ENCODE assay signal across 21 cellular contexts in genomic region chr19:7843521-7843920, GRCh38. TPM values are rescaled to one million over a fixed set of nuclear protein-coding genes. Genes with fewer than 3 reads are reported as not detected.
DNase-seq lines count a peak whose midpoint lies in the region; ATAC-seq, FAIRE-seq and TF ChIP-seq lines count a peak whose summit lies in the region.
"Had no signal": no experiment of that assay in that cellular context is flagged by ENCODE, and none has a peak within 500 bp of the region (broad histone marks: within the 10 kb centered on the region; RNA-seq: fewer than 3 reads in every experiment).

No MANE protein-coding gene starts in this region.

- H3K9ac ChIP-seq in SK-N-SH (no peak overlapping the region), HepG2 (ENCODE audit: insufficient read depth, low read depth, low read length) (no peak overlapping the region), trophoblast cell (ENCODE audit: low read length) (no peak overlapping the region)

- no peaks in the 10 kb centered on the region for H3K27me3 Mint-ChIP-seq in CD8-positive, alpha-beta memory T cell
- H3K27me3 Mint-ChIP-seq: CD4-positive, alpha-beta T cell had no signal

- no peak overlapping the region for H2BK120ac ChIP-seq in trophoblast cell (ENCODE audit: insufficient read depth, low read length, poor library complexity)

- BruUV-seq in HepG2 (replicated peaks; lab: Mats Ljungman, UMichigan): no TSS peak

- H4K91ac ChIP-seq in trophoblast cell (ENCODE audit: low read depth, low read length): no peak overlapping the region

- H3K4me3 ChIP-seq in SK-N-SH (ENCODE audit: low read depth in 2 of 2, low read length in 1 of 2) (no peak overlapping the region), HepG2 (replicated peaks in 1 of 3; ENCODE audit: insufficient read depth in 1 of 3, low read depth in 2 of 3, low read length in 3 of 3) (no peak overlapping the region), right lobe of liver (no peak overlapping the region), trophoblast cell (ENCODE audit: low read depth, low read length) (peak overlapping the region; percentile 1)
- H3K4me3 ChIP-seq in CD8-positive, alpha-beta memory T cell (ENCODE audit: low read length): no peak overlapping the region
- H3K4me3 ChIP-seq: A549 had no signal

- H4K12ac ChIP-seq in trophoblast cell (ENCODE audit: low read depth, low read length): no peak overlapping the region

- TF ChIP-seq POLR2A in HepG2 (IDR thresholded peaks at IDR 0.05; ENCODE audit: insufficient read depth in 1 of 2, low read depth in 2 of 2, low read length in 2 of 2) (no peak), right lobe of liver (IDR thresholded peaks at IDR 0.05) (no peak)

- H3K79me1 ChIP-seq in trophoblast cell (ENCODE audit: low read length): no peaks in the 10 kb centered on the region

- no peaks in the 10 kb centered on the region for H3K79me2 ChIP-seq in SK-N-SH (ENCODE audit: insufficient read depth)
- H3K79me2 ChIP-seq in HepG2 (ENCODE audit: insufficient read depth, low read length): no peaks in the 10 kb centered on the region
- H3K79me2 ChIP-seq in trophoblast cell (ENCODE audit: control insufficient read depth, insufficient read depth, low read length, poor library complexity): no peaks in the 10 kb centered on the region

- 81% methylated on average over 6 of the region's 6 CpGs for WGBS in SK-N-SH (ENCODE audit: low lambda C conversion rate)
- 86% methylated on average over 6 of the region's 6 CpGs for WGBS in HepG2 (ENCODE audit: low lambda C conversion rate)
- 87% methylated on average over 6 of the region's 6 CpGs for WGBS in right lobe of liver (ENCODE audit: insufficient coverage, low coverage, low lambda C conversion rate, missing lambda C conversion rate)
- no CpG with 5 or more reads among the region's 6 CpGs for WGBS in trophoblast cell (ENCODE audit: extremely low coverage, insufficient coverage, insufficient read length)

- TF ChIP-seq CTCF in SK-N-SH (IDR thresholded peaks at IDR 0.05): no peak
- TF ChIP-seq CTCF in HepG2 (CRISPR knock-in tag; IDR thresholded peaks at IDR 0.05): no peak
- no peak for TF ChIP-seq CTCF in right lobe of liver (IDR thresholded peaks at IDR 0.05)
- no peak for TF ChIP-seq CTCF in RWPE1 (conservative IDR thresholded peaks at IDR 0.05; ENCODE audit: low read depth)

- H3K27me3 ChIP-seq in SK-N-SH (ENCODE audit: insufficient read depth) (no peaks in the 10 kb centered on the region), HepG2 (ENCODE audit: control insufficient read depth in 1 of 2, insufficient read depth in 2 of 2, low read length in 2 of 2) (no peaks in the 10 kb centered on the region), right lobe of liver (no peaks in the 10 kb centered on the region), trophoblast cell (ENCODE audit: insufficient read depth, low read length) (no peaks in the 10 kb centered on the region)
- no peaks in the 10 kb centered on the region for H3K27me3 ChIP-seq in CD8-positive, alpha-beta memory T cell (ENCODE audit: insufficient read depth, low read length, poor library complexity, severe bottlenecking)

- H3K4me1 ChIP-seq in SK-N-SH (ENCODE audit: control insufficient read depth in 1 of 2, insufficient read depth in 2 of 2, low read depth in 1 of 2, low read length in 1 of 2) (no peaks in the 10 kb centered on the region), HepG2 (ENCODE audit: insufficient read depth, low read length) (peaks cover 27% of the 10 kb centered on the region), right lobe of liver (no peaks in the 10 kb centered on the region), trophoblast cell (ENCODE audit: control insufficient read depth in 1 of 2, insufficient read depth in 2 of 2, low read length in 2 of 2) (no peaks in the 10 kb centered on the region)
- H3K4me1 ChIP-seq in CD8-positive, alpha-beta memory T cell (ENCODE audit: insufficient read depth, low read length): no peaks in the 10 kb centered on the region
- H3K4me1 ChIP-seq: A549 had no signal

- H3K27ac ChIP-seq in SK-N-SH (ENCODE audit: low read depth in 2 of 2, low read length in 1 of 2) (no peak overlapping the region), HepG2 (ENCODE audit: extremely low read length, insufficient read depth, low read length) (no peak overlapping the region), right lobe of liver (no peak overlapping the region), RWPE1 (peak overlapping the region; percentile 59), trophoblast cell (ENCODE audit: low read depth, low read length) (no peak overlapping the region)
- no peak overlapping the region for H3K27ac ChIP-seq in CD8-positive, alpha-beta memory T cell (ENCODE audit: low read depth, low read length)
- H3K27ac ChIP-seq: 22Rv1, A549, C4-2B had no signal

- peaks cover 0 to 2% (median 0%) of the 10 kb centered on the region in 3 donors for H3K36me3 Mint-ChIP-seq in CD8-positive, alpha-beta memory T cell

- CTCF ChIA-PET in SK-N-SH (lab: Yijun Ruan, JAX): interaction anchor here (1.3 kb wide), 1 partner anchor 101 kb away, joined by 3 read pairs; no protein-coding TSS in a partner anchor
- CTCF ChIA-PET in HepG2 (lab: Yijun Ruan, JAX; ENCODE audit: low intra/inter-chr PET ratio, low total read pairs): no interaction called here
- CTCF ChIA-PET in RWPE1 (lab: Yijun Ruan, JAX): no interaction called here
- CTCF ChIA-PET in CD8-positive, alpha-beta memory T cell (lab: Charles Lee): no interaction called here

- H3K9me3 ChIP-seq in SK-N-SH (no peaks in the 10 kb centered on the region), HepG2 (ENCODE audit: low read length) (no peaks in the 10 kb centered on the region), right lobe of liver (no peaks in the 10 kb centered on the region), trophoblast cell (ENCODE audit: insufficient read depth, low read depth, low read length) (peaks cover 9% of the 10 kb centered on the region)
- no peaks in the 10 kb centered on the region for H3K9me3 ChIP-seq in CD8-positive, alpha-beta memory T cell (ENCODE audit: low read length)
- H3K9me3 ChIP-seq: A549 had no signal

- H3K9me3 Mint-ChIP-seq in CD8-positive, alpha-beta memory T cell: no peaks in the 10 kb centered on the region
- H3K9me3 Mint-ChIP-seq: CD4-positive, alpha-beta T cell had no signal

- H3K18ac ChIP-seq in trophoblast cell (ENCODE audit: low read length): no peak overlapping the region

- in situ Hi-C loops in HepG2 (cut with HindIII; ENCODE audit: extremely low pct_ligation_motif_present, low pct_unique_long_range_greater_than_20kb): no loop called here

- peaks cover 7% of the 10 kb centered on the region for H3F3A ChIP-seq in SK-N-SH (replicated peaks; ENCODE audit: insufficient read depth)

- FAIRE-seq in HepG2 (lab: Jason Lieb, UNC): no peak
- FAIRE-seq: A549 had no signal

- POLR2A ChIA-PET in SK-N-SH (lab: Yijun Ruan, JAX): no interaction called here
- POLR2A ChIA-PET in HepG2 (lab: Yijun Ruan, JAX): interaction anchor here (1.6 kb wide), 1 partner anchor 100 kb away, joined by 6 read pairs; the partner anchor contains the start of gene TIMM44
- POLR2A ChIA-PET in RWPE1 (lab: Yijun Ruan, JAX; ENCODE audit: low non-redundant PET): no interaction called here
- POLR2A ChIA-PET in CD8-positive, alpha-beta memory T cell (lab: Charles Lee): interaction anchor here (0.7 kb wide), 1 partner anchor 43 kb away, joined by 3 read pairs; no protein-coding TSS in a partner anchor

- H3K36me3 ChIP-seq in SK-N-SH (replicated peaks in 1 of 2; ENCODE audit: control insufficient read depth in 1 of 2, insufficient read depth in 2 of 2, low read length in 1 of 2) (no peaks in the 10 kb centered on the region), HepG2 (replicated peaks in 1 of 2; ENCODE audit: control insufficient read depth in 1 of 2, insufficient read depth in 2 of 2, low read length in 2 of 2) (no peaks in the 10 kb centered on the region), right lobe of liver (no peaks in the 10 kb centered on the region), trophoblast cell (ENCODE audit: control insufficient read depth in 1 of 2, insufficient read depth in 2 of 2, low read length in 2 of 2) (no peaks in the 10 kb centered on the region)
- H3K36me3 ChIP-seq in CD8-positive, alpha-beta memory T cell (ENCODE audit: insufficient read depth, low read length): no peaks in the 10 kb centered on the region

- no peak overlapping the region for H2AK5ac ChIP-seq in trophoblast cell (ENCODE audit: low read length)

- no peak overlapping the region for H3K14ac ChIP-seq in trophoblast cell (ENCODE audit: low read length)

- no peak overlapping the region for H3K4ac ChIP-seq in trophoblast cell (ENCODE audit: low read depth, low read length)

- H3K23ac ChIP-seq in trophoblast cell (ENCODE audit: low read length): peak overlapping the region; percentile 13

- intact Hi-C loops in HepG2 (cut with micrococcal nuclease; ENCODE audit: unreplicated experiment) (no loop called here), right lobe of liver (cut with DNase I) (no loop called here)

- ATAC-seq in SK-N-SH treated with all-trans-retinoic acid at 6 μM for 48 hours (no peak), HepG2 (no peak), right lobe of liver (no peak)
- ATAC-seq: A549 had no signal

- H3K4me1 Mint-ChIP-seq in CD8-positive, alpha-beta memory T cell: no peaks in the 10 kb centered on the region

- H3K4me2 ChIP-seq in SK-N-SH (no peak overlapping the region), HepG2 (ENCODE audit: low read depth, low read length) (no peak overlapping the region), trophoblast cell (ENCODE audit: low read length) (no peak overlapping the region)
- H3K4me2 ChIP-seq: A549 had no signal

- no peak overlapping the region for H3K4me3 Mint-ChIP-seq in CD8-positive, alpha-beta memory T cell
- H3K4me3 Mint-ChIP-seq: CD4-positive, alpha-beta T cell; HFFc6 had no signal

- TF ChIP-seq EP300 in SK-N-SH (IDR thresholded peaks at IDR 0.05; ENCODE audit: borderline replicate concordance in 1 of 2, low read depth in 1 of 2, low read length in 1 of 2): no peak
- TF ChIP-seq EP300 in HepG2 (IDR thresholded peaks at IDR 0.05; ENCODE audit: low read depth in 2 of 2, low read length in 2 of 2): no peak
- no peak for TF ChIP-seq EP300 in HepG2 (CRISPR knock-in tag; IDR thresholded peaks at IDR 0.05; ENCODE audit: borderline replicate concordance)

- no peaks in the 10 kb centered on the region for H3K9me2 ChIP-seq in SK-N-SH

- H2BK5ac ChIP-seq in trophoblast cell (ENCODE audit: low read depth, low read length, poor library complexity): no peak overlapping the region

- H2BK12ac ChIP-seq in trophoblast cell (ENCODE audit: low read length): no peak overlapping the region

- H2AFZ ChIP-seq in SK-N-SH (ENCODE audit: low read depth): no peak overlapping the region
- H2AFZ ChIP-seq in HepG2 (ENCODE audit: low read length): no peak overlapping the region
- no peak overlapping the region for H2AFZ ChIP-seq in trophoblast cell (ENCODE audit: insufficient read depth, low read length, poor library complexity)

- no peak overlapping the region for H4K8ac ChIP-seq in trophoblast cell (ENCODE audit: low read depth, low read length)

- DNase-seq in SK-N-SH (peak; percentile 12), HepG2 (ENCODE audit: low spot score) (no peak), right lobe of liver (no peak), RWPE1 (ENCODE audit: low spot score) (no peak), trophoblast cell (no peak)
- no peak for DNase-seq in activated CD4-positive, alpha-beta T cell treated with anti-CD3 and anti-CD28 coated beads for 48 hours
- no peak for DNase-seq in CD8-positive, alpha-beta memory T cell
- DNase-seq: AML-193; CD4-positive, alpha-beta T cell; DMS153; DMS79; GDM1; HCEC 1CT; HFFc6 had no signal

- H4K20me1 ChIP-seq in SK-N-SH (ENCODE audit: insufficient read depth): no peaks in the 10 kb centered on the region
- no peaks in the 10 kb centered on the region for H4K20me1 ChIP-seq in HepG2 (ENCODE audit: insufficient read depth, low read length)

- no peak overlapping the region for H3K27ac Mint-ChIP-seq in CD8-positive, alpha-beta memory T cell
- H3K27ac Mint-ChIP-seq: CD4-positive, alpha-beta T cell; HFFc6 had no signal

- no peak for TF ChIP-seq RAD21 in SK-N-SH (IDR thresholded peaks at IDR 0.05; ENCODE audit: low read length)
- no peak for TF ChIP-seq RAD21 in HepG2 (CRISPR knock-in tag; IDR thresholded peaks at IDR 0.05)

RNA-seq across cellular contexts. Expression of gene EVI5L, which starts 13.5 kb away (rescaled TPM):
- polyA plus RNA-seq in SK-N-SH (2012; rRNA removed): 8.5 and 9.7 TPM in 2 replicates
- polyA plus RNA-seq in SK-N-SH (2012; cell fraction: cytosol; rRNA removed): 4.9 and 8.5 TPM in 2 replicates
- 16.4 and 17.9 TPM in 2 replicates for polyA plus RNA-seq in SK-N-SH (2012; cell fraction: nucleus; rRNA removed)
- 1.3 and 1.7 TPM in 2 replicates for total RNA-seq in HepG2 (2016; rRNA removed; fragmentation: Illumina TruSeq; extraction: Trizol)
- 0.61 and 0.62 TPM in 2 replicates for total RNA-seq in HepG2 (2016; cell fraction: cytosol; rRNA removed; fragmentation: Illumina TruSeq; extraction: Trizol; ENCODE audit: low read depth)
- 1.1 and 1.6 TPM in 2 replicates for total RNA-seq in HepG2 (2016; cell fraction: insoluble cytoplasmic fraction; rRNA removed; fragmentation: Illumina TruSeq; extraction: Trizol)
- total RNA-seq in HepG2 (2016; cell fraction: membrane; rRNA removed; fragmentation: Illumina TruSeq; extraction: Trizol): 1.6 and 1.7 TPM in 2 replicates
- total RNA-seq in HepG2 (2016; cell fraction: nucleus; rRNA removed; fragmentation: Illumina TruSeq; extraction: Trizol): 1.2 and 1.7 TPM in 2 replicates
- 2.4 and 3.1 TPM in 2 replicates for polyA plus RNA-seq in HepG2 (2011; rRNA removed)
- 2.1 and 2.9 TPM in 2 replicates for polyA plus RNA-seq in HepG2 (2011; cell fraction: cytosol; rRNA removed)
- polyA plus RNA-seq in HepG2 (2011; cell fraction: nucleus; rRNA removed): 8.0 and 8.2 TPM in 2 replicates
- polyA plus RNA-seq in HepG2 (2012): 3.2 TPM in 2 replicates
- polyA plus RNA-seq in HepG2 (2016; cell fraction: cytosol; fragmentation: Illumina TruSeq; extraction: Trizol; ENCODE audit: low read depth): 0.58 and 0.84 TPM in 2 replicates
- 1.7 and 2.0 TPM in 2 replicates for polyA plus RNA-seq in HepG2 (2016; cell fraction: insoluble cytoplasmic fraction; fragmentation: Illumina TruSeq; extraction: Trizol; ENCODE audit: low read depth)
- polyA plus RNA-seq in HepG2 (2016; cell fraction: membrane; fragmentation: Illumina TruSeq; extraction: Trizol; ENCODE audit: low read depth): 1.4 and 1.6 TPM in 2 replicates
- polyA plus RNA-seq in HepG2 (2016; cell fraction: nucleus; fragmentation: Illumina TruSeq; extraction: Trizol; ENCODE audit: insufficient read depth, low read depth): 3.6 and 4.8 TPM in 2 replicates
- 6.3 and 14.8 TPM in 2 replicates for polyA minus RNA-seq in HepG2 (2011; rRNA and poly(A)+ RNA removed; ENCODE audit: low replicate concordance)
- 1.1 and 1.3 TPM in 2 replicates for polyA minus RNA-seq in HepG2 (2011; cell fraction: cytosol; rRNA and poly(A)+ RNA removed)
- 1.9 and 2.9 TPM in 2 replicates for polyA minus RNA-seq in HepG2 (2011; cell fraction: nucleus; rRNA and poly(A)+ RNA removed)
- 1 to 10 TPM; 3.7 to 6.3 (median 4.9) TPM for total RNA-seq in right lobe of liver
- 7.0 and 7.3 TPM in 2 replicates for polyA plus RNA-seq in trophoblast cell (2013)
- total RNA-seq in CD8-positive, alpha-beta memory T cell: 1 to 10 TPM; 6.7 to 7.4 TPM
- 2.9 TPM for polyA plus RNA-seq in CD8-positive, alpha-beta memory T cell

RNA-seq across cellular contexts. Expression of gene PRR36, which starts 30.7 kb away (rescaled TPM):
- polyA plus RNA-seq in SK-N-SH (2012; rRNA removed) (0.10 and 0.18 TPM in 2 replicates), HepG2 (2011; rRNA removed) (0.17 TPM in 2 replicates)
- 0.23 and 0.29 TPM in 2 replicates for polyA plus RNA-seq in SK-N-SH (2012; cell fraction: cytosol; rRNA removed)
- 1.1 and 1.5 TPM in 2 replicates for polyA plus RNA-seq in SK-N-SH (2012; cell fraction: nucleus; rRNA removed)
- total RNA-seq in HepG2 (2016; rRNA removed; fragmentation: Illumina TruSeq; extraction: Trizol) (0.07 TPM in 2 replicates), right lobe of liver (under 1 TPM in 4 of 6 experiments, not detected in 2; 0.07 to 0.37 (median 0.12) TPM)
- total RNA-seq in HepG2 (2016; cell fraction: cytosol; rRNA removed; fragmentation: Illumina TruSeq; extraction: Trizol; ENCODE audit: low read depth): 0.30 TPM in 1 of 2 replicates, not detected in the other
- total RNA-seq in HepG2 (2016; cell fraction: insoluble cytoplasmic fraction; rRNA removed; fragmentation: Illumina TruSeq; extraction: Trizol): 0.09 and 0.30 TPM in 2 replicates
- 0.15 and 0.17 TPM in 2 replicates for total RNA-seq in HepG2 (2016; cell fraction: membrane; rRNA removed; fragmentation: Illumina TruSeq; extraction: Trizol)
- total RNA-seq in HepG2 (2016; cell fraction: nucleus; rRNA removed; fragmentation: Illumina TruSeq; extraction: Trizol): 0.09 and 0.22 TPM in 2 replicates
- polyA plus RNA-seq in HepG2 (2011; cell fraction: cytosol; rRNA removed): 0.05 and 0.13 TPM in 2 replicates
- polyA plus RNA-seq in HepG2 (2011; cell fraction: nucleus; rRNA removed): 0.73 and 1.3 TPM in 2 replicates
- polyA plus RNA-seq in HepG2 (2012): 1.5 and 1.8 TPM in 2 replicates
- polyA plus RNA-seq in HepG2 (2016; cell fraction: cytosol; fragmentation: Illumina TruSeq; extraction: Trizol; ENCODE audit: low read depth): 0.23 and 0.25 TPM in 2 replicates
- 0.54 and 0.83 TPM in 2 replicates for polyA plus RNA-seq in HepG2 (2016; cell fraction: insoluble cytoplasmic fraction; fragmentation: Illumina TruSeq; extraction: Trizol; ENCODE audit: low read depth)
- 0.34 and 0.41 TPM in 2 replicates for polyA plus RNA-seq in HepG2 (2016; cell fraction: membrane; fragmentation: Illumina TruSeq; extraction: Trizol; ENCODE audit: low read depth)
- 1.3 and 1.5 TPM in 2 replicates for polyA plus RNA-seq in HepG2 (2016; cell fraction: nucleus; fragmentation: Illumina TruSeq; extraction: Trizol; ENCODE audit: insufficient read depth, low read depth)
- polyA minus RNA-seq in HepG2 (2011; rRNA and poly(A)+ RNA removed; ENCODE audit: low replicate concordance): 0.34 TPM in 1 of 2 replicates, not detected in the other
- 0.97 and 1.1 TPM in 2 replicates for polyA minus RNA-seq in HepG2 (2011; cell fraction: cytosol; rRNA and poly(A)+ RNA removed)
- 0.25 and 0.26 TPM in 2 replicates for polyA minus RNA-seq in HepG2 (2011; cell fraction: nucleus; rRNA and poly(A)+ RNA removed)
- polyA plus RNA-seq in trophoblast cell (2013): 0.94 and 1.00 TPM in 2 replicates
- total RNA-seq in CD8-positive, alpha-beta memory T cell: not detected
- polyA plus RNA-seq in CD8-positive, alpha-beta memory T cell: not detected
- total RNA-seq: Daoy, H4 had no signal
- polyA plus RNA-seq: BJ had no signal

RNA-seq across cellular contexts. Expression of gene LRRC8E, which starts 44.8 kb away (rescaled TPM):
- polyA plus RNA-seq in SK-N-SH (2012; rRNA removed): 0.02 and 0.23 TPM in 2 replicates
- polyA plus RNA-seq in SK-N-SH (2012; cell fraction: cytosol; rRNA removed): 0.03 and 0.16 TPM in 2 replicates
- 0.08 and 0.15 TPM in 2 replicates for polyA plus RNA-seq in SK-N-SH (2012; cell fraction: nucleus; rRNA removed)
- total RNA-seq in HepG2 (2016; rRNA removed; fragmentation: Illumina TruSeq; extraction: Trizol): 4.0 and 8.0 TPM in 2 replicates
- total RNA-seq in HepG2 (2016; cell fraction: cytosol; rRNA removed; fragmentation: Illumina TruSeq; extraction: Trizol; ENCODE audit: low read depth): 0.97 and 1.0 TPM in 2 replicates
- 4.0 and 9.1 TPM in 2 replicates for total RNA-seq in HepG2 (2016; cell fraction: insoluble cytoplasmic fraction; rRNA removed; fragmentation: Illumina TruSeq; extraction: Trizol)
- total RNA-seq in HepG2 (2016; cell fraction: membrane; rRNA removed; fragmentation: Illumina TruSeq; extraction: Trizol): 2.2 and 3.4 TPM in 2 replicates
- total RNA-seq in HepG2 (2016; cell fraction: nucleus; rRNA removed; fragmentation: Illumina TruSeq; extraction: Trizol): 7.5 and 8.2 TPM in 2 replicates
- 10.3 and 14.6 TPM in 2 replicates for polyA plus RNA-seq in HepG2 (2011; rRNA removed)
- 6.6 and 7.8 TPM in 2 replicates for polyA plus RNA-seq in HepG2 (2011; cell fraction: cytosol; rRNA removed)
- polyA plus RNA-seq in HepG2 (2011; cell fraction: nucleus; rRNA removed): 7.6 and 8.4 TPM in 2 replicates
- 10.1 and 12.0 TPM in 2 replicates for polyA plus RNA-seq in HepG2 (2012)
- 0.41 and 0.42 TPM in 2 replicates for polyA plus RNA-seq in HepG2 (2016; cell fraction: cytosol; fragmentation: Illumina TruSeq; extraction: Trizol; ENCODE audit: low read depth)
- polyA plus RNA-seq in HepG2 (2016; cell fraction: insoluble cytoplasmic fraction; fragmentation: Illumina TruSeq; extraction: Trizol; ENCODE audit: low read depth): 2.8 and 3.6 TPM in 2 replicates
- 0.65 and 1.00 TPM in 2 replicates for polyA plus RNA-seq in HepG2 (2016; cell fraction: membrane; fragmentation: Illumina TruSeq; extraction: Trizol; ENCODE audit: low read depth)
- 8.0 and 10.3 TPM in 2 replicates for polyA plus RNA-seq in HepG2 (2016; cell fraction: nucleus; fragmentation: Illumina TruSeq; extraction: Trizol; ENCODE audit: insufficient read depth, low read depth)
- polyA minus RNA-seq in HepG2 (2011; rRNA and poly(A)+ RNA removed; ENCODE audit: low replicate concordance): 13.5 and 26.2 TPM in 2 replicates
- polyA minus RNA-seq in HepG2 (2011; cell fraction: cytosol; rRNA and poly(A)+ RNA removed): 10.5 and 13.4 TPM in 2 replicates
- polyA minus RNA-seq in HepG2 (2011; cell fraction: nucleus; rRNA and poly(A)+ RNA removed): 5.5 and 7.0 TPM in 2 replicates
- total RNA-seq in right lobe of liver: 1 to 10 TPM; 1.5 to 9.6 (median 3.5) TPM
- 2.3 and 2.4 TPM in 2 replicates for polyA plus RNA-seq in trophoblast cell (2013)
- not detected for total RNA-seq in CD8-positive, alpha-beta memory T cell
- not detected for polyA plus RNA-seq in CD8-positive, alpha-beta memory T cell
- total RNA-seq: CD4-positive, alpha-beta T cell had no signal

Comparison
In these comparisons a context has a peak if more than half of its experiments do, and no peak if none do; other contexts are left out.
1. POLR2A ChIA-PET loops: an anchor here in HepG2 (1.6 kb wide) and CD8-positive, alpha-beta memory T cell (0.7 kb wide); none called in SK-N-SH and RWPE1.